Comparison of ENCODE assay signal across 15 cellular contexts in genomic region chr5:140181525-140181924, GRCh38. TPM values are rescaled to one million over a fixed set of nuclear protein-coding genes. Genes with fewer than 3 reads are reported as not detected.
A peak's percentile ranks its signal among the peaks of the same experiment; 100 is the strongest.
DNase-seq lines count a peak whose midpoint lies in the region; ATAC-seq and TF ChIP-seq lines count a peak whose summit lies in the region.
"Had no signal": no experiment of that assay in that cellular context is flagged by ENCODE, and none has a peak within 500 bp of the region (broad histone marks: within the 10 kb centered on the region; RNA-seq: fewer than 3 reads in every experiment).

No MANE protein-coding gene starts in this region.

- H3K36me3 ChIP-seq in heart left ventricle (no peaks in the 10 kb centered on the region), colonic mucosa (no peaks in the 10 kb centered on the region), muscle layer of duodenum (ENCODE audit: control insufficient read depth in 1 of 2, insufficient read depth in 2 of 2, low read length in 2 of 2) (no peaks in the 10 kb centered on the region), upper lobe of left lung (no peaks in the 10 kb centered on the region)

- TF ChIP-seq EP300 in upper lobe of left lung (IDR thresholded peaks at IDR 0.05) = no peak

- no peak for DNase-seq in heart left ventricle
- DNase-seq in Right ventricle myocardium inferior (ENCODE audit: missing footprints) = no peak
- DNase-seq in colonic mucosa = no peak
- DNase-seq in upper lobe of left lung = no peak
- no peak for DNase-seq in HUDEP-2 (lab: John Stamatoyannopoulos, UW; ENCODE audit: unreplicated experiment in 76 of 76)
- no peak for DNase-seq in activated CD4-positive, CD25-positive, alpha-beta regulatory T cell treated with anti-CD3 and anti-CD28 coated beads, Interleukin-2, amount 50 U/mL, for 72 hours
- DNase-seq in NCI-H226 = no peak
- DNase-seq: activated naive CD4-positive, alpha-beta T cell; activated T-cell treated with anti-CD3 and anti-CD28 coated beads for 4 hours; kidney glomerular epithelial cell; NCI-H1694; stimulated activated CD4-positive, alpha-beta T cell treated with anti-CD3 and anti-CD28 coated beads, Interleukin-4, amount 100 ng/mL, for 24 hours had no signal

- no peak for TF ChIP-seq POLR2A in heart left ventricle (IDR thresholded peaks at IDR 0.05)
- TF ChIP-seq POLR2A in upper lobe of left lung (IDR thresholded peaks at IDR 0.05) = no peak

- ATAC-seq in heart left ventricle (no peak), Right ventricle myocardium inferior (no peak), upper lobe of left lung (ENCODE audit: low FRiP score in 2 of 2) (no peak)

- no peaks in the 10 kb centered on the region for H3K27me3 ChIP-seq in heart left ventricle
- no peaks in the 10 kb centered on the region for H3K27me3 ChIP-seq in colonic mucosa
- no peaks in the 10 kb centered on the region for H3K27me3 ChIP-seq in muscle layer of duodenum (ENCODE audit: low read depth, low read length)
- H3K27me3 ChIP-seq in upper lobe of left lung = no peaks in the 10 kb centered on the region

- H3K4me1 ChIP-seq in heart left ventricle = peaks cover 0 to 80% (median 56%) of the 10 kb centered on the region in 12 donors
- H3K4me1 ChIP-seq in colonic mucosa = peaks cover 16% of the 10 kb centered on the region
- H3K4me1 ChIP-seq in muscle layer of duodenum (ENCODE audit: control insufficient read depth in 1 of 2, insufficient read depth in 2 of 2, low read length in 2 of 2) = peaks cover 47 to 61% of the 10 kb centered on the region in 2 donors
- peaks cover 56 to 66% (median 56%) of the 10 kb centered on the region in 4 donors for H3K4me1 ChIP-seq in upper lobe of left lung

- H3K27ac ChIP-seq in heart left ventricle = peak overlapping the region in 8 of 12 donors; percentile 22 to 80 (median 64)
- H3K27ac ChIP-seq in colonic mucosa = peak overlapping the region; percentile 76
- H3K27ac ChIP-seq in muscle layer of duodenum (ENCODE audit: low read length) = peak overlapping the region; percentile 78
- H3K27ac ChIP-seq in upper lobe of left lung = peak overlapping the region; percentile 40 to 77 (median 60)
- H3K27ac ChIP-seq: parathyroid adenoma had no signal

- H3K9me3 ChIP-seq in heart left ventricle (no peaks in the 10 kb centered on the region), colonic mucosa (no peaks in the 10 kb centered on the region), muscle layer of duodenum (ENCODE audit: control insufficient read depth in 1 of 2, low read length in 2 of 2) (no peaks in the 10 kb centered on the region), upper lobe of left lung (no peaks in the 10 kb centered on the region)

- intact Hi-C loops in heart left ventricle (cut with DNase I) (loop anchor here in 7 of 10 donors (5.0 to 10.0 kb wide), 6 partner anchors 36 to 166 kb away; partner anchors contain the start of gene HBEGF (in 1 of the 7)), Right ventricle myocardium inferior (cut with DNase I) (no loop called here), colonic mucosa (cut with DNase I) (no loop called here)

- H3K4me3 ChIP-seq in heart left ventricle (no peak overlapping the region), colonic mucosa (no peak overlapping the region), muscle layer of duodenum (ENCODE audit: low read depth in 1 of 2, low read length in 2 of 2) (no peak overlapping the region), upper lobe of left lung (no peak overlapping the region)
- H3K4me3 ChIP-seq: skin epidermis had no signal

- TF ChIP-seq CTCF in heart left ventricle (IDR thresholded peaks at IDR 0.05) (no peak), colonic mucosa (IDR thresholded peaks at IDR 0.05) (no peak), upper lobe of left lung (IDR thresholded peaks at IDR 0.05) (no peak)

- peak overlapping the region in 1 of 2 donors; percentile 62 for H3K9ac ChIP-seq in colonic mucosa (ENCODE audit: low read depth in 2 of 2, low read length in 2 of 2)
- H3K9ac ChIP-seq: parathyroid adenoma had no signal

- 91 to 96% (median 93%) methylated on average over 3 of the region's 3 CpGs for WGBS in heart left ventricle, 4 donors
- WGBS in upper lobe of left lung, 2 donors = 100% methylated on average over 2 to 3 of the region's 3 CpGs

RNA-seq across cellular contexts. Expression of gene CYSTM1, which starts 6.5 kb away (rescaled TPM):
- 100 to 1,000 TPM in 3 of 9 donors, 10 to 100 TPM in 6; 58.1 to 222 (median 94.5) TPM for total RNA-seq in heart left ventricle
- 100 to 1,000 TPM in 1 of 2 donors, 10 to 100 TPM in 1; 82.0 to 238 TPM for polyA plus RNA-seq in heart left ventricle
- total RNA-seq in Right ventricle myocardium inferior = 67.0 TPM
- total RNA-seq in colonic mucosa = 100 to 1,000 TPM; 205 TPM
- total RNA-seq in upper lobe of left lung = 100 to 1,000 TPM in 1 of 6 donors, 10 to 100 TPM in 5; 24.1 to 139 (median 91.9) TPM

RNA-seq across cellular contexts. Expression of gene IGIP, which starts 55.8 kb away (rescaled TPM):
- total RNA-seq in heart left ventricle = 10 to 100 TPM in 7 of 9 donors, 1 to 10 TPM in 2; 9.8 to 18.3 (median 10.6) TPM
- 1 to 10 TPM; 5.8 to 6.9 TPM for polyA plus RNA-seq in heart left ventricle
- total RNA-seq in Right ventricle myocardium inferior = 10.1 TPM
- total RNA-seq in colonic mucosa = 1 to 10 TPM; 7.8 to 9.5 TPM
- total RNA-seq in upper lobe of left lung = 10 to 100 TPM in 4 of 6 donors, 1 to 10 TPM in 2; 8.4 to 32.8 (median 11.8) TPM

Comparison
In these comparisons a context has a peak if more than half of its experiments do, and no peak if none do; other contexts are left out.
1. intact Hi-C loops: an anchor here in heart left ventricle (5.0 to 10.0 kb wide); none called in Right ventricle myocardium inferior and colonic mucosa.